9 cellular contexts compared by ENCODE assay signal in the genomic region with DNA sequence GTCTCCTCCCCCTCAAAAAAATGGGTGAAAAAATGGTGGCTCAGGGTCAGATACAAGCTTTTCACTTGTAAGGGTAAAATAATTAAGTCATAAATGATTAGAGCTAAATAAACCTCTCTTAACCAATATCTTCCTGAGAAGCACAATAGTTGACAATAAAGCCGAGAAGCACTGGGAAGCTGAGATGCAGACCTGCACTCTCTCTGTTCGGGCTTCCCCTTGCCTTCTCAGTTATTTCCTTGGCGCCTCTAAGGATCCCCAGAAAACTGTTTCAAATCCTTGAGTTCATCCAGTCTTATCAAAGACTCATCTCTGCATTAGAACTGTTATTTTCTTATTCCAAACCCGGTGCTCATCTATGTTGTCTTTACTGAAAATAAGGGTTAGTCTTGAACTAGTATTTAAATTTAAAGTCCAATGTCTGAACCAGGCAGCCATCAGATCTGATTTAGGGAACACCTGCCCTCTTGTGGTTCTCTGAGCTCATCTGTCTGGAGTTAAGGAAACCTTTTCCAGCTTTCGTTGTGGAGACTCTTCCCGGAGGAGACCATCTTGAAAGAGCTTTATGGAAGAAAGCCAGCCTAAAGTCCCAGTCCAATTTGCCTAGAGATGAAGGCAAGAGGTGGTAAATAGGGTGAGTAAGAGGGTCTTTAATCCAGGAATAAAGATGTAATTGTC.
DNase-seq lines count a peak whose midpoint lies in the region; ATAC-seq and TF ChIP-seq lines count a peak whose summit lies in the region.
"Had no signal": no experiment of that assay in that cellular context is flagged by ENCODE, and none has a peak within 500 bp of the region (broad histone marks: within the 10 kb centered on the region; RNA-seq: fewer than 3 reads in every experiment).

No MANE protein-coding gene starts in this region.

- no peaks in the 10 kb centered on the region for H4K20me1 ChIP-seq in PC-9 (ENCODE audit: insufficient read depth)

- H3K9me2 ChIP-seq in PC-9 (ENCODE audit: insufficient read depth): no peaks in the 10 kb centered on the region

- DNase-seq in Right ventricle myocardium inferior (ENCODE audit: missing footprints): no peak
- DNase-seq in cardiac septum (ENCODE audit: low spot score): no peak
- DNase-seq in PC-9: no peak
- peak; percentile 27 for DNase-seq in iPS DF 6.9 (ENCODE audit: low read depth, low spot score)
- no peak for DNase-seq in upper lobe of right lung

- no peak overlapping the region for H3K4me2 ChIP-seq in PC-9

- peak; percentile 62 for ATAC-seq in Right ventricle myocardium inferior
- peak; percentile 45 for ATAC-seq in upper lobe of right lung
- ATAC-seq in GM18868 (IDR thresholded peaks at IDR 0.05; ENCODE audit: unreplicated experiment): no peak
- ATAC-seq in HG03521 (IDR thresholded peaks at IDR 0.05; ENCODE audit: unreplicated experiment): no peak
- no peak for ATAC-seq in HG03039 (IDR thresholded peaks at IDR 0.05; ENCODE audit: unreplicated experiment)

- H3K4me1 ChIP-seq in PC-9 (replicated peaks; ENCODE audit: insufficient read depth): no peaks in the 10 kb centered on the region
- no peaks in the 10 kb centered on the region for H3K4me1 ChIP-seq in iPS DF 6.9 (ENCODE audit: control insufficient read depth, insufficient read depth, low read length)
- no peaks in the 10 kb centered on the region for H3K4me1 ChIP-seq in upper lobe of right lung
- H3K4me1 ChIP-seq: parathyroid adenoma had no signal

- no peak overlapping the region for H3K4me3 ChIP-seq in PC-9
- no peak overlapping the region for H3K4me3 ChIP-seq in iPS DF 6.9 (ENCODE audit: low read length)
- no peak overlapping the region for H3K4me3 ChIP-seq in upper lobe of right lung

- H2AFZ ChIP-seq in PC-9: no peak overlapping the region
- H2AFZ ChIP-seq: parathyroid adenoma had no signal

- no peaks in the 10 kb centered on the region for H3K9me3 ChIP-seq in PC-9 (ENCODE audit: insufficient read depth, low read depth)
- no peaks in the 10 kb centered on the region for H3K9me3 ChIP-seq in iPS DF 6.9 (ENCODE audit: control insufficient read depth, insufficient read depth, low read length)
- no peaks in the 10 kb centered on the region for H3K9me3 ChIP-seq in upper lobe of right lung

- H3K79me2 ChIP-seq in PC-9 (ENCODE audit: low read depth): no peaks in the 10 kb centered on the region
- H3K79me2 ChIP-seq: parathyroid adenoma had no signal

- H3F3A ChIP-seq in PC-9 (ENCODE audit: insufficient read depth, low read depth): no peaks in the 10 kb centered on the region

- no peak overlapping the region for H3K27ac ChIP-seq in PC-9
- no peak overlapping the region for H3K27ac ChIP-seq in iPS DF 6.9 (ENCODE audit: low read length)
- H3K27ac ChIP-seq in upper lobe of right lung: no peak overlapping the region
- H3K27ac ChIP-seq: parathyroid adenoma had no signal

- no peaks in the 10 kb centered on the region for H3K36me3 ChIP-seq in PC-9 (ENCODE audit: low read depth)
- H3K36me3 ChIP-seq in iPS DF 6.9 (ENCODE audit: control insufficient read depth, insufficient read depth, low read length): no peaks in the 10 kb centered on the region
- H3K36me3 ChIP-seq in upper lobe of right lung: no peaks in the 10 kb centered on the region

- no TSS peak for BruUV-seq in PC-9 (replicated peaks; lab: Mats Ljungman, UMichigan)

- intact Hi-C loops in Right ventricle myocardium inferior (cut with DNase I): loop anchor here (5.0 kb wide), 1 partner anchor 943 kb away; no protein-coding TSS in a partner anchor
- intact Hi-C loops in cardiac septum (cut with DNase I): no loop called here
- intact Hi-C loops in PC-9 (cut with micrococcal nuclease; ENCODE audit: unreplicated experiment): loop anchor here (10.0 kb wide), 1 partner anchor 940 kb away; no protein-coding TSS in a partner anchor
- intact Hi-C loops in upper lobe of right lung (cut with DNase I): no loop called here

- TF ChIP-seq CTCF in PC-9 (conservative IDR thresholded peaks at IDR 0.05) (peak; percentile 43; the same call in 1 of the 2 replicates), upper lobe of right lung (IDR thresholded peaks at IDR 0.05) (peak; percentile 34)

- CTCF ChIA-PET in PC-9 (lab: Charles Lee): interaction anchor here (0.9 to 1.0 kb wide), 2 partner anchors 939 to 945 kb away, joined by 3 read pairs; no protein-coding TSS in a partner anchor

- no peaks in the 10 kb centered on the region for H3K27me3 ChIP-seq in PC-9 (ENCODE audit: insufficient read depth, low read depth)
- H3K27me3 ChIP-seq in iPS DF 6.9 (ENCODE audit: control insufficient read depth, insufficient read depth, low read length): no peaks in the 10 kb centered on the region
- peaks cover 6% of the 10 kb centered on the region for H3K27me3 ChIP-seq in upper lobe of right lung

- no CpG with 5 or more reads among the region's 6 CpGs for WGBS in iPS DF 6.9 (ENCODE audit: insufficient coverage, insufficient read length)

- POLR2A ChIA-PET in PC-9 (lab: Charles Lee; ENCODE audit: unreplicated experiment): no interaction called here

Comparison
In these comparisons a context has a peak if more than half of its experiments do, and no peak if none do; other contexts are left out.
1. intact Hi-C loops: an anchor here in Right ventricle myocardium inferior (5.0 kb wide) and PC-9 (10.0 kb wide); none called in cardiac septum and upper lobe of right lung.
2. ATAC-seq: peak in Right ventricle myocardium inferior (single experiment) and upper lobe of right lung (single experiment); none in GM18868 (single experiment), HG03521 (single experiment) and HG03039 (single experiment).